ENCODE assay signal across 1 cellular context in genomic region chr6:35327349-35328027, GRCh38.
TF ChIP-seq lines count a peak whose summit lies in the region.

No MANE protein-coding gene starts in this region.

TF ChIP-seq in K562, 482 proteins besides CTCF, POLR2A, EP300 and RAD21 (continued from another document):
- TF ChIP-seq SNIP1 (IDR thresholded peaks at IDR 0.05; ENCODE audit: low read depth), result no peak
- no peak for TF ChIP-seq ESRRB (CRISPR knock-in tag; IDR thresholded peaks at IDR 0.05; ENCODE audit: borderline replicate concordance)
- TF ChIP-seq, protein P1, sequence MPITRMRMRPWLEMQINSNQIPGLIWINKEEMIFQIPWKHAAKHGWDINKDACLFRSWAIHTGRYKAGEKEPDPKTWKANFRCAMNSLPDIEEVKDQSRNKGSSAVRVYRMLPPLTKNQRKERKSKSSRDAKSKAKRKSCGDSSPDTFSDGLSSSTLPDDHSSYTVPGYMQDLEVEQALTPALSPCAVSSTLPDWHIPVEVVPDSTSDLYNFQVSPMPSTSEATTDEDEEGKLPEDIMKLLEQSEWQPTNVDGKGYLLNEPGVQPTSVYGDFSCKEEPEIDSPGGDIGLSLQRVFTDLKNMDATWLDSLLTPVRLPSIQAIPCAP (CRISPR knock-in tag; IDR thresholded peaks at IDR 0.05; ENCODE audit: borderline replicate concordance), result no peak
- no peak for TF ChIP-seq NFATC3 (IDR thresholded peaks at IDR 0.05)
- TF ChIP-seq BCOR (IDR thresholded peaks at IDR 0.05), result no peak
- peak; percentile 36 for TF ChIP-seq TFAP4 (CRISPR knock-in tag; IDR thresholded peaks at IDR 0.05; ENCODE audit: borderline replicate concordance)
- TF ChIP-seq RBM22 (IDR thresholded peaks at IDR 0.05; ENCODE audit: low read depth, low read length, poor library complexity, severe bottlenecking), result no peak
- TF ChIP-seq POLR3G (IDR thresholded peaks at IDR 0.05; ENCODE audit: extremely low read depth, insufficient read length, insufficient replicate concordance), result no peak
- peak; percentile 29; the same call in 1 of the 2 replicates for TF ChIP-seq CTBP1 (IDR thresholded peaks at IDR 0.05; ENCODE audit: borderline replicate concordance)
- TF ChIP-seq, protein P2, sequence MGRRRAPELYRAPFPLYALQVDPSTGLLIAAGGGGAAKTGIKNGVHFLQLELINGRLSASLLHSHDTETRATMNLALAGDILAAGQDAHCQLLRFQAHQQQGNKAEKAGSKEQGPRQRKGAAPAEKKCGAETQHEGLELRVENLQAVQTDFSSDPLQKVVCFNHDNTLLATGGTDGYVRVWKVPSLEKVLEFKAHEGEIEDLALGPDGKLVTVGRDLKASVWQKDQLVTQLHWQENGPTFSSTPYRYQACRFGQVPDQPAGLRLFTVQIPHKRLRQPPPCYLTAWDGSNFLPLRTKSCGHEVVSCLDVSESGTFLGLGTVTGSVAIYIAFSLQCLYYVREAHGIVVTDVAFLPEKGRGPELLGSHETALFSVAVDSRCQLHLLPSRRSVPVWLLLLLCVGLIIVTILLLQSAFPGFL (CRISPR knock-in tag; IDR thresholded peaks at IDR 0.05), result no peak
- TF ChIP-seq FIP1L1 (IDR thresholded peaks at IDR 0.05; ENCODE audit: low read depth, low read length, poor library complexity, severe bottlenecking), result no peak
- TF ChIP-seq ZBTB7A (IDR thresholded peaks at IDR 0.05; ENCODE audit: borderline replicate concordance, control insufficient read depth, low read depth, low read length), result no peak
- no peak for TF ChIP-seq MCM2 (IDR thresholded peaks at IDR 0.05; ENCODE audit: low read depth)
- TF ChIP-seq SMAD3 (CRISPR knock-in tag; conservative IDR thresholded peaks at IDR 0.05), result no peak
- no peak for TF ChIP-seq CREB1 (IDR thresholded peaks at IDR 0.05)
- TF ChIP-seq CREB1 (CRISPR knock-in tag; IDR thresholded peaks at IDR 0.05), result no peak
- no peak for TF ChIP-seq CXXC5 (CRISPR knock-in tag; IDR thresholded peaks at IDR 0.05)
- TF ChIP-seq ZNF354B (CRISPR knock-in tag; IDR thresholded peaks at IDR 0.05), result no peak
- no peak for TF ChIP-seq SFPQ (IDR thresholded peaks at IDR 0.05; ENCODE audit: low read depth, low read length)
- no peak for TF ChIP-seq CBX1 (IDR thresholded peaks at IDR 0.05; ENCODE audit: low read depth)
- TF ChIP-seq, protein P3, sequence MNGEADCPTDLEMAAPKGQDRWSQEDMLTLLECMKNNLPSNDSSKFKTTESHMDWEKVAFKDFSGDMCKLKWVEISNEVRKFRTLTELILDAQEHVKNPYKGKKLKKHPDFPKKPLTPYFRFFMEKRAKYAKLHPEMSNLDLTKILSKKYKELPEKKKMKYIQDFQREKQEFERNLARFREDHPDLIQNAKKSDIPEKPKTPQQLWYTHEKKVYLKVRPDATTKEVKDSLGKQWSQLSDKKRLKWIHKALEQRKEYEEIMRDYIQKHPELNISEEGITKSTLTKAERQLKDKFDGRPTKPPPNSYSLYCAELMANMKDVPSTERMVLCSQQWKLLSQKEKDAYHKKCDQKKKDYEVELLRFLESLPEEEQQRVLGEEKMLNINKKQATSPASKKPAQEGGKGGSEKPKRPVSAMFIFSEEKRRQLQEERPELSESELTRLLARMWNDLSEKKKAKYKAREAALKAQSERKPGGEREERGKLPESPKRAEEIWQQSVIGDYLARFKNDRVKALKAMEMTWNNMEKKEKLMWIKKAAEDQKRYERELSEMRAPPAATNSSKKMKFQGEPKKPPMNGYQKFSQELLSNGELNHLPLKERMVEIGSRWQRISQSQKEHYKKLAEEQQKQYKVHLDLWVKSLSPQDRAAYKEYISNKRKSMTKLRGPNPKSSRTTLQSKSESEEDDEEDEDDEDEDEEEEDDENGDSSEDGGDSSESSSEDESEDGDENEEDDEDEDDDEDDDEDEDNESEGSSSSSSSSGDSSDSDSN (IDR thresholded peaks at IDR 0.05; ENCODE audit: borderline replicate concordance in 1 of 2, low read depth in 2 of 2, low read length in 2 of 2), result no peak
- no peak for TF ChIP-seq ZNF263 (CRISPR knock-in tag; IDR thresholded peaks at IDR 0.05; ENCODE audit: borderline replicate concordance)
- no peak for TF ChIP-seq TBP (optimal IDR thresholded peaks at IDR 0.05; ENCODE audit: low read depth, low read length)
- no peak for TF ChIP-seq U2AF1 (optimal IDR thresholded peaks at IDR 0.05; ENCODE audit: low read depth, low read length)
- no peak for TF ChIP-seq CBFA2T2 (conservative IDR thresholded peaks at IDR 0.05)
- TF ChIP-seq CREBBP (IDR thresholded peaks at IDR 0.05; ENCODE audit: low read depth, low read length), result no peak
- no peak for TF ChIP-seq PHTF2 (CRISPR knock-in tag; IDR thresholded peaks at IDR 0.05)
- TF ChIP-seq ZNF165 (CRISPR knock-in tag; IDR thresholded peaks at IDR 0.05; ENCODE audit: borderline replicate concordance), result no peak
- TF ChIP-seq STAG1 (CRISPR knock-in tag; IDR thresholded peaks at IDR 0.05; ENCODE audit: borderline replicate concordance), result peak; percentile 13; the same call in 1 of the 2 replicates
- no peak for TF ChIP-seq ATF1 (CRISPR knock-in tag; IDR thresholded peaks at IDR 0.05)
- no peak for TF ChIP-seq ATF1 (tag; IDR thresholded peaks at IDR 0.05)
- TF ChIP-seq FOXP4 (CRISPR knock-in tag; IDR thresholded peaks at IDR 0.05; ENCODE audit: borderline replicate concordance), result no peak
- no peak for TF ChIP-seq ZBED1 (IDR thresholded peaks at IDR 0.05)
- TF ChIP-seq CHD4 (IDR thresholded peaks at IDR 0.05; ENCODE audit: insufficient read depth, insufficient replicate concordance, low read depth, low read length, poor library complexity, severe bottlenecking), result no peak
- no peak for TF ChIP-seq SMARCE1 (IDR thresholded peaks at IDR 0.05)
- no peak for TF ChIP-seq ZNF175 (CRISPR knock-in tag; IDR thresholded peaks at IDR 0.05; ENCODE audit: low read depth)
- TF ChIP-seq SP2 (IDR thresholded peaks at IDR 0.05; ENCODE audit: extremely low read depth, low read depth, low read length, poor library complexity, severe bottlenecking), result no peak
- 0 out of 2 replicates have a peak, but pooled peaks have one; percentile 13 for TF ChIP-seq JUND (IDR thresholded peaks at IDR 0.05; ENCODE audit: borderline replicate concordance, low read depth, low read length)
- no peak for TF ChIP-seq JUND (tag; IDR thresholded peaks at IDR 0.05; ENCODE audit: borderline replicate concordance, low read depth, low read length)
- no peak for TF ChIP-seq MTF1 (CRISPR knock-in tag; IDR thresholded peaks at IDR 0.05; ENCODE audit: borderline replicate concordance)
- TF ChIP-seq RBM39 (optimal IDR thresholded peaks at IDR 0.05; ENCODE audit: low read depth, low read length), result no peak
- TF ChIP-seq DMBX1 (CRISPR knock-in tag; IDR thresholded peaks at IDR 0.05; ENCODE audit: borderline replicate concordance), result no peak
- 0 out of 2 replicates have a peak, but pooled peaks have one; percentile 13 for TF ChIP-seq ATF7 (IDR thresholded peaks at IDR 0.05)
- TF ChIP-seq SRSF7 (optimal IDR thresholded peaks at IDR 0.05; ENCODE audit: low read depth, low read length), result no peak
- no peak for TF ChIP-seq ZNF57 (CRISPR knock-in tag; IDR thresholded peaks at IDR 0.05)
- no peak for TF ChIP-seq ZNF224 (CRISPR knock-in tag; IDR thresholded peaks at IDR 0.05)
- TF ChIP-seq MCM5 (IDR thresholded peaks at IDR 0.05; ENCODE audit: low read depth), result no peak
